9 cellular contexts compared by ENCODE assay signal in the genomic region with DNA sequence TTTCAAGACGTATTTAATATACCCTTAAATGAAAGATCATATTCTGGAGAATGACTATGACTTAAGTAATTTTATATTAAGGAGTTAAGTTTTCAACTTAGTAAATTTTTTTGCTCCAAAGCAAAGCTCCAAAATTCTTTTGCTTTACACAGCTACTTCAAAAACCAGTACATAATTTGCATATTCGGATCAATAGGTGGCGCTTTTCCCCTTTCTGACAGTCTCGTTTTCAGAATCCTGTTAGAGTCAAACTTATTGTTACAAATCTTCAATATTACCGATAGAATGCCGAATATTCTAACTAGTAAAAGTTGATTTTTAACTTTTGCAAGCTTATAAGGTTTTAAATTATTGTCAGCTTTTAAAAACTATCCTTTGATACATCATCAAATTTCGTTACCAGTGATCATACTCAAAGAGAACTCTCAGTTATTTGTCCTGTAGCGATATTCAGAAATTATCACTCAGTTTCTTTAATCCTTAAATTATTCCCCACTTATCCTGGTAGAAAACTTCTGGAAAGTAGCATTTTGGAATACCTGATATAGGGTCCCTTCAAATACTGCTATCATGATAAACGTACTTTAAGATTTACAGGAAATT.
DNase-seq lines count a peak whose midpoint lies in the region; ATAC-seq and TF ChIP-seq lines count a peak whose summit lies in the region.
"Had no signal": no experiment of that assay in that cellular context is flagged by ENCODE, and none has a peak within 500 bp of the region (broad histone marks: within the 10 kb centered on the region; RNA-seq: fewer than 3 reads in every experiment).

No MANE protein-coding gene starts in this region.

- 29 to 38% methylated on average over 9 of the region's 9 CpGs for WGBS in transverse colon (ENCODE audit: low coverage in 1 of 2), 2 donors

- no peaks in the 10 kb centered on the region for H3K36me3 ChIP-seq in transverse colon

- TF ChIP-seq POLR2A in transverse colon (IDR thresholded peaks at IDR 0.05): no peak

- in situ Hi-C loops in transverse colon (cut with MboI; ENCODE audit: low pct_ligation_motif_present in 1 of 4, low pct_unique_long_range_greater_than_20kb in 1 of 4, low sequenced_read_pairs in 3 of 4): no loop called here

- peak; percentile 3 for TF ChIP-seq CTCF in fibroblast of the aortic adventitia (IDR thresholded peaks at IDR 0.05; ENCODE audit: insufficient read depth, low read length)
- peak in 4 of 5 experiments; percentile 25 to 49 (median 38) for TF ChIP-seq CTCF in transverse colon (IDR thresholded peaks at IDR 0.05)

- intact Hi-C loops in transverse colon (cut with DNase I; ENCODE audit: low total_unique reads): no loop called here

- H3K4me3 ChIP-seq in fibroblast of the aortic adventitia (ENCODE audit: low read depth, low read length): no peak overlapping the region
- H3K4me3 ChIP-seq in transverse colon: no peak overlapping the region

- TF ChIP-seq EP300 in transverse colon (IDR thresholded peaks at IDR 0.05; ENCODE audit: low read depth): no peak

- no peak overlapping the region for H3K27ac ChIP-seq in transverse colon

- H3K9me3 ChIP-seq in transverse colon: no peaks in the 10 kb centered on the region

- no peaks in the 10 kb centered on the region for H3K4me1 ChIP-seq in transverse colon

- peak; percentile 54 for DNase-seq in ELR (ENCODE audit: low read depth)
- peak; percentile 35 for DNase-seq in RPMI8226
- DNase-seq in fibroblast of the aortic adventitia (ENCODE audit: low read depth): peak; percentile 2
- DNase-seq in transverse colon: no peak
- no peak for DNase-seq in kidney glomerular epithelial cell (lab: John Stamatoyannopoulos, UW)
- no peak for DNase-seq in HuH-7.5 (ENCODE audit: low spot score)
- no peak for DNase-seq in activated naive CD4-positive, alpha-beta T cell treated with anti-CD3 and anti-CD28 coated beads, Interleukin-2, amount 50 U/mL, for 16 hours
- DNase-seq: naive B cell had no signal

- H3K27me3 ChIP-seq in transverse colon: no peaks in the 10 kb centered on the region

- ATAC-seq in HG02943 (IDR thresholded peaks at IDR 0.05; ENCODE audit: low read depth, unreplicated experiment): peak; percentile 67

Comparison
In these comparisons a context has a peak if more than half of its experiments do, and no peak if none do; other contexts are left out.
1. DNase-seq: peak in ELR (single experiment), RPMI8226 (single experiment) and fibroblast of the aortic adventitia (single experiment); none in transverse colon (single experiment), kidney glomerular epithelial cell (single experiment), HuH-7.5 (single experiment) and activated naive CD4-positive, alpha-beta T cell treated with anti-CD3 and anti-CD28 coated beads, Interleukin-2, amount 50 U/mL, for 16 hours (single experiment).